ENCODE assay signal across 1 cellular context in the genomic region with DNA sequence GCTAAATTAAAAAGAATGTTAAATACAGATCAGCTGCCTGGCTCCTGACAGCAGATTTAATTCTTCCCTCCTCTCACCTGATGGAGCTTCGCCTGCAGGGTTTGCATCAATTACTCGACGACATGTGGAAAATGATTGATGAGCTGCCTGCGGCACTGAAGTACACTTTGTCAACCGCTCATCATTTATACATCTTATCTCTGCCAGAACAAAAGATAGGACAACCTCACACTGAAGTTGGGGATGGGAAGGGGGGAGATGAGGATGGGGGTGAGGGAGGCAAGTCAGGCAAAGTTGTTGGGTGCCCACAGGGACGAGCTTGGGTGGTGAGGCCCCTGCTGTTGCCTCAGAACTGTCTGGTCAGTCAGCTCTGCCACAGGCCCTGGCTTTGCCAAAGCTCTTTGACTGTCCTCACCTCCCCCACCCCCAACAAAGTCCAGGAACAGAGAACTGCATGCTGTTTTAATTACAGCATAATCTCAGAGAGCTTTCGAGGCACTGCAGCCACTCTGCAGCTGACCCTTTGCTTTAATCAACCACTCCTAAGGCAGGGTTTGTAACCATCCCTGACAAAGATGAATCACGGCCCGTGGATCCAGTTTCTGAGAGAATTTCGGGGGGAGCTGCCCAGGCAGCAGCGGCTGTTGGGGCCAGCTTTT.
TF ChIP-seq lines count a peak whose summit lies in the region.

No MANE protein-coding gene starts in this region.

TF ChIP-seq in H1, 55 proteins besides CTCF, POLR2A, EP300 and RAD21 (continued from another document):
- TF ChIP-seq, protein P1, sequence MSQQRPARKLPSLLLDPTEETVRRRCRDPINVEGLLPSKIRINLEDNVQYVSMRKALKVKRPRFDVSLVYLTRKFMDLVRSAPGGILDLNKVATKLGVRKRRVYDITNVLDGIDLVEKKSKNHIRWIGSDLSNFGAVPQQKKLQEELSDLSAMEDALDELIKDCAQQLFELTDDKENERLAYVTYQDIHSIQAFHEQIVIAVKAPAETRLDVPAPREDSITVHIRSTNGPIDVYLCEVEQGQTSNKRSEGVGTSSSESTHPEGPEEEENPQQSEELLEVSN (IDR thresholded peaks at IDR 0.05), result no peak
- no peak for TF ChIP-seq KDM5A (IDR thresholded peaks at IDR 0.05; ENCODE audit: low read length)
- TF ChIP-seq, protein P2, sequence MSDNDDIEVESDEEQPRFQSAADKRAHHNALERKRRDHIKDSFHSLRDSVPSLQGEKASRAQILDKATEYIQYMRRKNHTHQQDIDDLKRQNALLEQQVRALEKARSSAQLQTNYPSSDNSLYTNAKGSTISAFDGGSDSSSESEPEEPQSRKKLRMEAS (IDR thresholded peaks at IDR 0.05), result no peak
- TF ChIP-seq POLR2AphosphoS5 (IDR thresholded peaks at IDR 0.05; ENCODE audit: low read depth, low read length), result no peak
- TF ChIP-seq YY1 (IDR thresholded peaks at IDR 0.05; ENCODE audit: low read depth, low read length), result no peak
TF ChIP-seq in H1: peak in this region for 0.
